ENCODE assay signal across 16 cellular contexts in genomic region chr20:61901421-61902212, GRCh38.
DNase-seq lines count a peak whose midpoint lies in the region; ATAC-seq and TF ChIP-seq lines count a peak whose summit lies in the region.
"Had no signal": no experiment of that assay in that cellular context is flagged by ENCODE, and none has a peak within 500 bp of the region (broad histone marks: within the 10 kb centered on the region; RNA-seq: fewer than 3 reads in every experiment).

No MANE protein-coding gene starts in this region.

- TF ChIP-seq CTCF in right atrium auricular region (IDR thresholded peaks at IDR 0.05) (no peak), RWPE2 (IDR thresholded peaks at IDR 0.05; ENCODE audit: poor library complexity, severe bottlenecking) (no peak), spleen (IDR thresholded peaks at IDR 0.05 in 8 of 11, conservative IDR thresholded peaks at IDR 0.05 in 3 of 11) (no peak), hepatocyte (IDR thresholded peaks at IDR 0.05; ENCODE audit: poor library complexity) (no peak)

- H3K36me3 ChIP-seq in right atrium auricular region (no peaks in the 10 kb centered on the region), RWPE2 (ENCODE audit: low read depth) (no peaks in the 10 kb centered on the region), spleen (no peaks in the 10 kb centered on the region), hepatocyte (replicated peaks; ENCODE audit: insufficient read depth, low read depth) (no peaks in the 10 kb centered on the region)
- H3K36me3 ChIP-seq: SJSA1, upper lobe of left lung had no signal

- no peak for TF ChIP-seq POLR2A in spleen (IDR thresholded peaks at IDR 0.05)

- in situ Hi-C loops in KBM-7 (cut with MboI; ENCODE audit: low pct_unique_long_range_greater_than_20kb, low sequenced_read_pairs) = no loop called here

- H3K4me1 ChIP-seq in right cardiac atrium (ENCODE audit: control insufficient read depth, insufficient read depth, low read length) = no peaks in the 10 kb centered on the region
- no peaks in the 10 kb centered on the region for H3K4me1 ChIP-seq in right atrium auricular region
- H3K4me1 ChIP-seq in RWPE2 (ENCODE audit: insufficient read depth, poor library complexity, severe bottlenecking) = no peaks in the 10 kb centered on the region
- H3K4me1 ChIP-seq in spleen = peaks cover 0 to 7% (median 1%) of the 10 kb centered on the region in 6 donors
- H3K4me1 ChIP-seq in hepatocyte (ENCODE audit: insufficient read depth) = no peaks in the 10 kb centered on the region
- H3K4me1 ChIP-seq: SJSA1, upper lobe of left lung had no signal

- H3K27me3 ChIP-seq in right cardiac atrium (ENCODE audit: control insufficient read depth, insufficient read depth) (no peaks in the 10 kb centered on the region), right atrium auricular region (no peaks in the 10 kb centered on the region), RWPE2 (ENCODE audit: insufficient read depth, poor library complexity, severe bottlenecking) (no peaks in the 10 kb centered on the region), spleen (replicated peaks in 1 of 7) (peaks cover 0 to 28% (median 0%) of the 10 kb centered on the region in 7 donors), hepatocyte (no peaks in the 10 kb centered on the region)
- H3K27me3 ChIP-seq: upper lobe of left lung had no signal

- ATAC-seq in right cardiac atrium = no peak
- ATAC-seq in RWPE2 (ENCODE audit: low read depth) = peak; percentile 57
- no peak for ATAC-seq in HG02852 (IDR thresholded peaks at IDR 0.05; ENCODE audit: unreplicated experiment)
- ATAC-seq: stimulated activated memory B cell treated with anti-CD40 and anti-IgM and Interleukin-4, amounts not matched to agents 10 μg/mL and 1 μg/mL and 100 μg/mL, for 72 hours had no signal

- no peak overlapping the region for H3K27ac ChIP-seq in right cardiac atrium (ENCODE audit: low read length)
- H3K27ac ChIP-seq in right atrium auricular region = no peak overlapping the region
- H3K27ac ChIP-seq in RWPE2 (ENCODE audit: poor library complexity, severe bottlenecking) = no peak overlapping the region
- H3K27ac ChIP-seq in spleen = no peak overlapping the region
- no peak overlapping the region for H3K27ac ChIP-seq in hepatocyte
- H3K27ac ChIP-seq: coronary artery, SJSA1, upper lobe of left lung had no signal

- DNase-seq in right cardiac atrium = peak in 2 of 3 donors; percentile 36 to 43
- DNase-seq in right atrium auricular region (ENCODE audit: low spot score) = no peak
- peak; percentile 11 for DNase-seq in KBM-7
- no peak for DNase-seq in RWPE2 (ENCODE audit: low spot score)
- peak; percentile 64 for DNase-seq in spleen
- no peak for DNase-seq in NCI-H2029 treated with DMSO at 0.1 percent for 48 hours (lab: John Stamatoyannopoulos, UW)
- DNase-seq in hepatocyte (ENCODE audit: low spot score) = no peak
- DNase-seq: aorta, glutamatergic neuron, GOT3, occipital lobe had no signal

- H2AFZ ChIP-seq in hepatocyte = no peak overlapping the region

- 73% methylated on average over 34 of the region's 34 CpGs for WGBS in right cardiac atrium
- WGBS in spleen, 5 donors = 62 to 78% (median 74%) methylated on average over 33 to 34 of the region's 34 CpGs
- 81% methylated on average over 34 of the region's 34 CpGs for WGBS in hepatocyte (ENCODE audit: low lambda C conversion rate, missing lambda C conversion rate)

- intact Hi-C loops in right cardiac atrium (cut with DNase I) = no loop called here
- intact Hi-C loops in spleen (cut with DNase I; ENCODE audit: low total_unique reads) = no loop called here

- H3K9me2 ChIP-seq in hepatocyte (replicated peaks; ENCODE audit: insufficient read depth) = no peaks in the 10 kb centered on the region

- no peak overlapping the region for H3K4me2 ChIP-seq in hepatocyte

- no peaks in the 10 kb centered on the region for H4K20me1 ChIP-seq in hepatocyte (ENCODE audit: insufficient read depth, poor library complexity, severe bottlenecking)

- no peaks in the 10 kb centered on the region for H3K9me3 ChIP-seq in right cardiac atrium (ENCODE audit: control insufficient read depth, low read length)
- H3K9me3 ChIP-seq in right atrium auricular region = no peaks in the 10 kb centered on the region
- no peaks in the 10 kb centered on the region for H3K9me3 ChIP-seq in RWPE2 (ENCODE audit: severe bottlenecking)
- H3K9me3 ChIP-seq in spleen = no peaks in the 10 kb centered on the region
- no peaks in the 10 kb centered on the region for H3K9me3 ChIP-seq in hepatocyte (ENCODE audit: low read depth)
- H3K9me3 ChIP-seq: SJSA1, upper lobe of left lung had no signal

- no peaks in the 10 kb centered on the region for H3K79me2 ChIP-seq in hepatocyte

- H3K4me3 ChIP-seq in right cardiac atrium (ENCODE audit: low read length) (no peak overlapping the region), right atrium auricular region (no peak overlapping the region), RWPE2 (ENCODE audit: severe bottlenecking) (no peak overlapping the region), spleen (no peak overlapping the region), hepatocyte (no peak overlapping the region)
- H3K4me3 ChIP-seq: coronary artery, SJSA1, upper lobe of left lung had no signal

Comparison
In these comparisons a context has a peak if more than half of its experiments do, and no peak if none do; other contexts are left out.
1. DNase-seq: peak in right cardiac atrium (2 of 3), KBM-7 (single experiment) and spleen (single experiment); none in right atrium auricular region (single experiment), RWPE2 (single experiment), NCI-H2029 treated with DMSO at 0.1 percent for 48 hours (single experiment) and hepatocyte (single experiment).